ENCODE assay signal across 10 cellular contexts in the genomic region with DNA sequence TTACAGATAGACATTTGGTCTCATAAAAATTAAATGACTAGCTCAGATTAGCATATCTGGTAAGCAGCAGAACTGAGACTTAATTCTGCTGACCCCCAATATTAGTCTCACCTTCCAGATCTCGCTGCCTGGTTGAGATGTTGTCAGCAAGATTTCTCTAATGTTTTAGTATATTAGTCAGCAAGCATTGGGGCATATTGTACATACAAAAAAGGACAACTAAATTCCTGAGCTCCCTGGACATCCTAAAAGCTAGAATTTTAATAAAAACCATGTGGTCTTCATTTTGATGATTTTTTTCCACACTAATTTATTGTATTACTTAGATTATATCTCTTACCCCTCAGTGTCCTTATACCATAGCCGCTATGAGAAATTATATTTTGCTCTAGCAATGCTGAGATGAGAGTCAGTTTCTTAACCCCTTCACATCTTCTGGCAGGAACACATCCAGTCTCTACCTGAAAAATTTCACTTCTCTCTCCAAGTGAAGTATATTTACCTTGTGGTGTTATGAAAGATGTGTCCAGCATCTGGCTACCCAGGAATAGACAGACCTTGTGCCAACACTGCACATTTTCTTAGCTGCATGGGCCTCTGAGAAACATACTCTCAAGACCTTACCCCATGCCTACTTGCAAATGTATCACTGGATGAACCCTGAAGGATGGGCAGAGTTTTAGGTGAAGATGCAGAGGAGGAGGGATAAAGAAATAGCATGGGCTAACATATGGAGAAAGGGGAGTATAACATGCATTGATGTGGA. TPM values are rescaled to one million over a fixed set of nuclear protein-coding genes. Genes with fewer than 3 reads are reported as not detected.
DNase-seq lines count a peak whose midpoint lies in the region; ATAC-seq, FAIRE-seq and TF ChIP-seq lines count a peak whose summit lies in the region.
"Not testable (repeated sequence)": the region's sequence is repeated elsewhere in the genome, so short reads cannot be mapped to it uniquely, and the experiment has no call there.
"Had no signal": no experiment of that assay in that cellular context is flagged by ENCODE, and none has a peak within 500 bp of the region (broad histone marks: within the 10 kb centered on the region; RNA-seq: fewer than 3 reads in every experiment).

No MANE protein-coding gene starts in this region.

- in situ Hi-C loops in IMR-90 (cut with MboI; ENCODE audit: low sequenced_read_pairs), result not testable (repeated sequence)

- peak; percentile 83 for FAIRE-seq in endometrium (lab: Jason Lieb, UNC)

- TF ChIP-seq POLR2A in IMR-90 (IDR thresholded peaks at IDR 0.05; ENCODE audit: low read depth, low read length), result not testable (repeated sequence)

- DNase-seq in BJ (ENCODE audit: low read depth) (peak; percentile 51), GM04504 (ENCODE audit: low read depth) (peak; percentile 15), astrocyte of the hippocampus (ENCODE audit: low read depth, low spot score) (peak; percentile 5), fibroblast of peridontal ligament (ENCODE audit: extremely low read depth) (peak; percentile 56)
- not testable (repeated sequence) for DNase-seq in IMR-90, left lung

- H3K23ac ChIP-seq in IMR-90 (ENCODE audit: low read depth, low read length), result not testable (repeated sequence)

- not testable (repeated sequence) for H3K9me1 ChIP-seq in IMR-90 (ENCODE audit: insufficient read depth, low read length)

- H3K9me3 ChIP-seq in IMR-90 (ENCODE audit: control insufficient read depth, insufficient read depth, low read length); left lung: not testable (repeated sequence)

- H2AFZ ChIP-seq in IMR-90 (replicated peaks; ENCODE audit: low read length, poor library complexity), result not testable (repeated sequence)

- H3K36me3 ChIP-seq in BJ (ENCODE audit: control insufficient read depth, insufficient read depth, low read length); IMR-90 (ENCODE audit: control insufficient read depth, insufficient read depth, low read length); left lung: not testable (repeated sequence)

- CTCF ChIA-PET in BJ (lab: Yijun Ruan, JAX); IMR-90 (lab: Yijun Ruan, JAX): not testable (repeated sequence)

- not testable (repeated sequence) for H3K56ac ChIP-seq in IMR-90 (ENCODE audit: extremely low read depth, insufficient read depth, low read length)

- TF ChIP-seq CTCF in BJ (IDR thresholded peaks at IDR 0.05; ENCODE audit: insufficient read depth, low read depth, low read length); IMR-90 (conservative IDR thresholded peaks at IDR 0.05; ENCODE audit: low read depth, low read length); left lung (IDR thresholded peaks at IDR 0.05): not testable (repeated sequence)

- not testable (repeated sequence) for H3K27ac ChIP-seq in IMR-90 (ENCODE audit: insufficient read depth, low read length); left lung

- not testable (repeated sequence) for H3K27me3 ChIP-seq in BJ (ENCODE audit: control insufficient read depth, insufficient read depth, low read length); IMR-90 (ENCODE audit: control insufficient read depth, insufficient read depth, low read length); left lung

- WGBS in IMR-90 (ENCODE audit: extremely low coverage in 2 of 2, insufficient read length in 1 of 2), 2 experiments, result no CpG with 5 or more reads among the region's 2 CpGs

- not testable (repeated sequence) for H3K14ac ChIP-seq in IMR-90 (replicated peaks; ENCODE audit: low read depth, low read length)

- not testable (repeated sequence) for BruUV-seq in IMR-90 (replicated peaks; lab: Mats Ljungman, UMichigan)

- ATAC-seq in IMR-90 (ENCODE audit: low read depth) (peak; percentile 40; the same call in 1 of the 2 replicates), left lung (peak; percentile 50)

- H3K4me1 ChIP-seq in IMR-90 (ENCODE audit: control insufficient read depth, insufficient read depth, low read length); left lung: not testable (repeated sequence)

- H3K4ac ChIP-seq in IMR-90 (ENCODE audit: low read depth, low read length), result not testable (repeated sequence)

- not testable (repeated sequence) for H2AK9ac ChIP-seq in IMR-90 (replicated peaks; ENCODE audit: low read depth, low read length, poor library complexity)

- not testable (repeated sequence) for H4K5ac ChIP-seq in IMR-90 (ENCODE audit: low read depth, low read length)

- not testable (repeated sequence) for H2BK5ac ChIP-seq in IMR-90 (ENCODE audit: low read depth, low read length, poor library complexity, severe bottlenecking)

- intact Hi-C loops in IMR-90 (cut with micrococcal nuclease); left lung (cut with DNase I): not testable (repeated sequence)

- POLR2A ChIA-PET in BJ (lab: Charles Lee), result interaction anchor here (0.6 kb wide), 2 partner anchors 669 to 756 kb away, joined by 3 to 6 read pairs; a partner anchor contains a TSS
- POLR2A ChIA-PET in IMR-90 (lab: Charles Lee; ENCODE audit: unreplicated experiment), result not testable (repeated sequence)

- dilution Hi-C loops in IMR-90 (cut with HindIII; ENCODE audit: low sequenced_read_pairs, unreplicated experiment), result not testable (repeated sequence)

- H3K79me1 ChIP-seq in IMR-90 (ENCODE audit: low read depth in 1 of 2, low read length in 2 of 2), result not testable (repeated sequence)

- not testable (repeated sequence) for H4K8ac ChIP-seq in IMR-90 (ENCODE audit: low read depth in 2 of 2, low read length in 2 of 2)

- H3K4me3 ChIP-seq in BJ (ENCODE audit: low read depth, low read length); IMR-90 (ENCODE audit: insufficient read depth, low read depth, low read length); left lung: not testable (repeated sequence)

- H3K18ac ChIP-seq in IMR-90 (ENCODE audit: low read depth, low read length), result not testable (repeated sequence)

- not testable (repeated sequence) for H4K20me1 ChIP-seq in IMR-90 (ENCODE audit: insufficient read depth, low read length)

- H3K9ac ChIP-seq in IMR-90 (ENCODE audit: low read depth, low read length), result not testable (repeated sequence)

- not testable (repeated sequence) for H2AK5ac ChIP-seq in IMR-90 (ENCODE audit: low read depth, low read length)

- TF ChIP-seq RAD21 in IMR-90 (IDR thresholded peaks at IDR 0.05; ENCODE audit: low read length), result not testable (repeated sequence)

- H3K4me2 ChIP-seq in IMR-90 (ENCODE audit: low read depth, low read length), result not testable (repeated sequence)

- H2BK120ac ChIP-seq in IMR-90 (ENCODE audit: low read depth, low read length), result not testable (repeated sequence)

- not testable (repeated sequence) for H2BK20ac ChIP-seq in IMR-90 (ENCODE audit: low read depth, low read length)

- H4K91ac ChIP-seq in IMR-90 (ENCODE audit: insufficient read depth, low read depth, low read length), result not testable (repeated sequence)

- not testable (repeated sequence) for H2BK15ac ChIP-seq in IMR-90 (ENCODE audit: low read depth, low read length)

RNA-seq across cellular contexts. Expression of a gene that starts 13.8 kb away (rescaled TPM):
- not detected in 2 replicates for polyA plus RNA-seq in BJ (2011; rRNA removed)
- polyA minus RNA-seq in BJ (2011; rRNA and poly(A)+ RNA removed), result not detected in 2 replicates
- total RNA-seq in IMR-90 (2012; rRNA removed), result not detected in 2 replicates
- polyA plus RNA-seq in IMR-90 (2012; rRNA removed), result not detected in 2 replicates
- not detected in 2 replicates for polyA plus RNA-seq in IMR-90 (2012; cell fraction: cytosol; rRNA removed)
- not detected in 2 replicates for polyA plus RNA-seq in IMR-90 (2012; cell fraction: nucleus; rRNA removed; ENCODE audit: low replicate concordance)
- total RNA-seq in left lung, result not detected
- total RNA-seq: A673; CD4-positive, alpha-beta memory T cell; Daoy had no signal
- polyA plus RNA-seq: CD4-positive, alpha-beta memory T cell had no signal
